Comparison of ENCODE assay signal across 8 cellular contexts in genomic region chr9:33044162-33044673, GRCh38. TPM values are rescaled to one million over a fixed set of nuclear protein-coding genes. Genes with fewer than 3 reads are reported as not detected.
DNase-seq lines count a peak whose midpoint lies in the region; ATAC-seq and TF ChIP-seq lines count a peak whose summit lies in the region.

No MANE protein-coding gene starts in this region.

- TF ChIP-seq CTCF in left ventricle myocardium inferior (IDR thresholded peaks at IDR 0.05; ENCODE audit: borderline replicate concordance) = no peak

- H3K36me3 ChIP-seq in left ventricle myocardium inferior = peaks cover 52% of the 10 kb centered on the region
- no peaks in the 10 kb centered on the region for H3K36me3 ChIP-seq in urinary bladder (ENCODE audit: insufficient read depth)

- POLR2A ChIA-PET in T-cell (lab: Charles Lee) = interaction anchor here in 1 of 2 donors (0.8 to 1.9 kb wide), 6 partner anchors 14 to 20 kb away, joined by 3 to 8 read pairs (median 4); partner anchors contain the start of gene DNAJA1

- CTCF ChIA-PET in T-cell (lab: Charles Lee) = interaction anchor here in 1 of 2 donors (1.0 kb wide), 1 partner anchor 16 kb away, joined by 3 read pairs; no protein-coding TSS in a partner anchor

- no peaks in the 10 kb centered on the region for H3K27me3 Mint-ChIP-seq in T-cell

- peaks cover 17% of the 10 kb centered on the region for H3K36me3 Mint-ChIP-seq in T-cell

- H3K9me3 Mint-ChIP-seq in T-cell = no peaks in the 10 kb centered on the region

- peak; percentile 61 to 80 (median 70) for ATAC-seq in T-cell (replicated peaks in 1 of 4)

- H3K4me1 ChIP-seq in left ventricle myocardium inferior (peaks cover 18% of the 10 kb centered on the region), urinary bladder (ENCODE audit: insufficient read depth) (no peaks in the 10 kb centered on the region)

- H3K27ac Mint-ChIP-seq in T-cell = peak overlapping the region; percentile 13 to 28

- H3K27ac ChIP-seq in angular gyrus (ENCODE audit: low read depth, low read length) (peak overlapping the region; percentile 50), left ventricle myocardium inferior (replicated peaks) (peak overlapping the region; percentile 97), urinary bladder (ENCODE audit: low read depth) (peak overlapping the region; percentile 95)

- peaks cover 16 to 19% (median 18%) of the 10 kb centered on the region in 3 donors for H3K4me1 Mint-ChIP-seq in T-cell

- DNase-seq in GM03348 (ENCODE audit: low spot score) (peak; percentile 93), HCEC 1CT (peak; percentile 83), NCI-H1105 (lab: John Stamatoyannopoulos, UW) (peak; percentile 92), T-cell (peak in 33 of 34 experiments; percentile 29 to 77 (median 55)), left ventricle myocardium inferior (peak; percentile 86), posterior cingulate gyrus (peak; percentile 54 to 97 (median 81))

- peak overlapping the region; percentile 68 to 76 (median 76) for H3K4me3 Mint-ChIP-seq in T-cell

- H3K27me3 ChIP-seq in left ventricle myocardium inferior (ENCODE audit: low read depth) = no peaks in the 10 kb centered on the region

- H3K4me3 ChIP-seq in left ventricle myocardium inferior (peak overlapping the region; percentile 84), urinary bladder (ENCODE audit: low read depth, low read length) (peak overlapping the region; percentile 54)

- intact Hi-C loops in left ventricle myocardium inferior (cut with micrococcal nuclease) = no loop called here
- intact Hi-C loops in posterior cingulate gyrus (cut with DNase I) = no loop called here

- WGBS in urinary bladder = under 1% methylated on average over 41 of the region's 41 CpGs

- H3K9me3 ChIP-seq in left ventricle myocardium inferior (replicated peaks) = no peaks in the 10 kb centered on the region

RNA-seq across cellular contexts. Expression of gene DNAJA1, which starts 19.1 kb away (rescaled TPM):
- 100 to 1,000 TPM in 2 of 5 donors, 10 to 100 TPM in 3; 66.5 to 170 (median 69.9) TPM for total RNA-seq in T-cell
- 88.0 TPM for total RNA-seq in left ventricle myocardium inferior
- 97.7 TPM for total RNA-seq in urinary bladder
- 84.0 TPM for polyA plus RNA-seq in urinary bladder

RNA-seq across cellular contexts. Expression of gene SMU1, which starts 32.3 kb away (rescaled TPM):
- 10 to 100 TPM; 22.6 to 25.5 (median 24.4) TPM for total RNA-seq in T-cell
- 14.9 TPM for total RNA-seq in left ventricle myocardium inferior
- total RNA-seq in urinary bladder = 37.0 TPM
- 14.3 TPM for polyA plus RNA-seq in urinary bladder

RNA-seq across cellular contexts. Expression of gene APTX, which starts 42.8 kb away (rescaled TPM):
- total RNA-seq in T-cell (10 to 100 TPM; 22.4 to 29.7 (median 24.1) TPM), left ventricle myocardium inferior (13.6 TPM), urinary bladder (33.9 TPM)
- polyA plus RNA-seq in urinary bladder = 25.2 TPM

Comparison
In these comparisons a context has a peak if more than half of its experiments do, and no peak if none do; other contexts are left out.
1. Peak in every context shown above with its lines: DNase-seq, ATAC-seq, H3K4me3 ChIP-seq and H3K27ac ChIP-seq.